In genomic region chr19:11422163-11423068, GRCh38 we compare ENCODE assay signal across 8 cellular contexts. TPM values are rescaled to one million over a fixed set of nuclear protein-coding genes. Genes with fewer than 3 reads are reported as not detected.
DNase-seq lines count a peak whose midpoint lies in the region; ATAC-seq and TF ChIP-seq lines count a peak whose summit lies in the region.

No MANE protein-coding gene starts in this region.

- intact Hi-C loops in ovary (cut with DNase I), result no loop called here
- intact Hi-C loops in tibial artery (cut with DNase I; ENCODE audit: low total_unique reads), result no loop called here

- no peaks in the 10 kb centered on the region for H3K36me3 ChIP-seq in BLaER1
- H3K36me3 ChIP-seq in ovary, result no peaks in the 10 kb centered on the region
- no peaks in the 10 kb centered on the region for H3K36me3 ChIP-seq in tibial artery

- DNase-seq in NCI-H460 (ENCODE audit: extremely low read depth, low read depth) (peak; percentile 69), foreskin keratinocyte (peak; percentile 67 to 82), ovary (peak; percentile 48 to 73 (median 64)), tibial artery (peak; percentile 79 to 94), NCI-H526 treated with DMSO at 0.1 percent for 48 hours (lab: John Stamatoyannopoulos, UW) (no peak)
- peak; percentile 77 to 78 for DNase-seq in activated T-cell treated with anti-CD3 and anti-CD28 coated beads, Interleukin-2, amount 50 U/mL, for 72 hours

- H3K27me3 Mint-ChIP-seq in activated T-cell treated with anti-CD3 and anti-CD28 coated beads, Interleukin-2, amount 50 U/mL, for 72 hours (ENCODE audit: low read depth), result peaks cover 60% of the 10 kb centered on the region

- H3K27me3 ChIP-seq in BLaER1 (peaks cover 67% of the 10 kb centered on the region), foreskin keratinocyte (peaks cover 64% of the 10 kb centered on the region), ovary (peaks cover 2% of the 10 kb centered on the region), tibial artery (peaks cover 0 to 5% of the 10 kb centered on the region in 2 donors)

- no peak for TF ChIP-seq EP300 in ovary (IDR thresholded peaks at IDR 0.05)

- H4K20me1 ChIP-seq in BLaER1, result peaks cover 56% of the 10 kb centered on the region

- no peaks in the 10 kb centered on the region; the same call in 1 of the 2 replicates for H3K9me3 ChIP-seq in BLaER1
- H3K9me3 ChIP-seq in ovary, result no peaks in the 10 kb centered on the region
- no peaks in the 10 kb centered on the region for H3K9me3 ChIP-seq in tibial artery

- peak overlapping the region; percentile 98 for H3K4me2 ChIP-seq in BLaER1

- H3K4me3 ChIP-seq in BLaER1, result peak overlapping the region; percentile 59
- H3K4me3 ChIP-seq in ovary, result no peak overlapping the region
- peak overlapping the region; percentile 47 for H3K4me3 ChIP-seq in tibial artery

- ATAC-seq in GM21381 (IDR thresholded peaks at IDR 0.05; ENCODE audit: unreplicated experiment) (peak; percentile 47), foreskin keratinocyte (peak; percentile 77)
- peak; percentile 79 to 82 for ATAC-seq in activated T-cell treated with anti-CD3 and anti-CD28 coated beads, Interleukin-2, amount 50 U/mL, for 72 hours (replicated peaks in 1 of 2)

- H3K36me3 Mint-ChIP-seq in activated T-cell treated with anti-CD3 and anti-CD28 coated beads, Interleukin-2, amount 50 U/mL, for 72 hours (ENCODE audit: insufficient read depth in 2 of 2), result no peaks in the 10 kb centered on the region

- H3K4me3 Mint-ChIP-seq in activated T-cell treated with anti-CD3 and anti-CD28 coated beads, Interleukin-2, amount 50 U/mL, for 72 hours, result peak overlapping the region; percentile 72 to 84

- WGBS in ovary, 3 donors, result 6 to 8% (median 6%) methylated on average over 52 to 56 of the region's 56 CpGs

- no peak overlapping the region for H3K27ac Mint-ChIP-seq in activated T-cell treated with anti-CD3 and anti-CD28 coated beads, Interleukin-2, amount 50 U/mL, for 72 hours

- no peak overlapping the region for H3K9ac ChIP-seq in BLaER1

- H3K4me1 ChIP-seq in BLaER1 (peaks cover 52% of the 10 kb centered on the region), foreskin keratinocyte (peaks cover 4% of the 10 kb centered on the region), ovary (ENCODE audit: insufficient read depth) (peaks cover 16% of the 10 kb centered on the region), tibial artery (peaks cover 0 to 51% (median 37%) of the 10 kb centered on the region in 4 donors)

- TF ChIP-seq CTCF in foreskin keratinocyte (conservative IDR thresholded peaks at IDR 0.05), result no peak
- no peak for TF ChIP-seq CTCF in ovary (IDR thresholded peaks at IDR 0.05)
- TF ChIP-seq CTCF in tibial artery (IDR thresholded peaks at IDR 0.05), result no peak

- no peaks in the 10 kb centered on the region for H3K9me3 Mint-ChIP-seq in activated T-cell treated with anti-CD3 and anti-CD28 coated beads, Interleukin-2, amount 50 U/mL, for 72 hours

- H3K4me1 Mint-ChIP-seq in activated T-cell treated with anti-CD3 and anti-CD28 coated beads, Interleukin-2, amount 50 U/mL, for 72 hours (ENCODE audit: low read depth), result peaks cover 43% of the 10 kb centered on the region

- no peak for TF ChIP-seq POLR2A in ovary (IDR thresholded peaks at IDR 0.05)

- H3K27ac ChIP-seq in BLaER1 (no peak overlapping the region), foreskin keratinocyte (no peak overlapping the region), ovary (no peak overlapping the region), tibial artery (peak overlapping the region; percentile 67 to 79)

RNA-seq across cellular contexts. Expression of gene RGL3, which starts 3.3 kb away (rescaled TPM):
- 7.3 and 8.6 TPM in 2 replicates for total RNA-seq in NCI-H460 (2014; rRNA removed; shearing (Covaris generic))
- 26.9 and 41.9 TPM in 2 replicates for polyA plus RNA-seq in NCI-H460 (2014; cell fraction: nucleus; rRNA removed)
- total RNA-seq in activated T-cell treated with anti-CD3 and anti-CD28 coated beads, Interleukin-2, amount 50 U/mL, for 72 hours, result not detected
- total RNA-seq in foreskin keratinocyte (not detected in 2 replicates), ovary (10 to 100 TPM in 1 of 7 donors, 1 to 10 TPM in 6; 2.2 to 28.0 (median 5.6) TPM)
- polyA plus RNA-seq in foreskin keratinocyte (0.09 TPM in 1 of 2 replicates, not detected in the other), ovary (10 to 100 TPM in 1 of 2 donors, 1 to 10 TPM in 1; 2.5 to 10.5 TPM)

RNA-seq across cellular contexts. Expression of gene ODAD3, which starts 12.5 kb away (rescaled TPM):
- 0.20 and 0.47 TPM in 2 replicates for total RNA-seq in NCI-H460 (2014; rRNA removed; shearing (Covaris generic))
- polyA plus RNA-seq in NCI-H460 (2014; cell fraction: nucleus; rRNA removed), result 0.08 TPM in 1 of 2 replicates, not detected in the other
- total RNA-seq in activated T-cell treated with anti-CD3 and anti-CD28 coated beads, Interleukin-2, amount 50 U/mL, for 72 hours, result under 1 TPM; 0.16 to 0.50 TPM
- 0.11 and 0.51 TPM in 2 replicates for total RNA-seq in foreskin keratinocyte
- 0.31 and 0.42 TPM in 2 replicates for polyA plus RNA-seq in foreskin keratinocyte
- 1 to 10 TPM in 2 of 7 donors, under 1 TPM in 5; 0.18 to 5.4 (median 0.56) TPM for total RNA-seq in ovary
- 1 to 10 TPM in 1 of 2 donors, under 1 TPM in 1; 0.42 to 1.1 TPM for polyA plus RNA-seq in ovary

RNA-seq across cellular contexts. Expression of gene PRKCSH, which starts 13.0 kb away (rescaled TPM):
- 122 and 131 TPM in 2 replicates for total RNA-seq in NCI-H460 (2014; rRNA removed; shearing (Covaris generic))
- polyA plus RNA-seq in NCI-H460 (2014; cell fraction: nucleus; rRNA removed), result 85.9 and 105 TPM in 2 replicates
- 100 to 1,000 TPM; 253 to 266 TPM for total RNA-seq in activated T-cell treated with anti-CD3 and anti-CD28 coated beads, Interleukin-2, amount 50 U/mL, for 72 hours
- 119 and 131 TPM in 2 replicates for total RNA-seq in foreskin keratinocyte
- polyA plus RNA-seq in foreskin keratinocyte, result 214 and 218 TPM in 2 replicates
- 100 to 1,000 TPM in 6 of 7 donors, 10 to 100 TPM in 1; 76.5 to 338 (median 291) TPM for total RNA-seq in ovary
- 100 to 1,000 TPM; 224 to 239 TPM for polyA plus RNA-seq in ovary

RNA-seq across cellular contexts. Expression of gene EPOR, which starts 38.3 kb away (rescaled TPM):
- total RNA-seq in NCI-H460 (2014; rRNA removed; shearing (Covaris generic)), result 6.3 and 7.9 TPM in 2 replicates
- polyA plus RNA-seq in NCI-H460 (2014; cell fraction: nucleus; rRNA removed), result 8.1 and 13.3 TPM in 2 replicates
- total RNA-seq in activated T-cell treated with anti-CD3 and anti-CD28 coated beads, Interleukin-2, amount 50 U/mL, for 72 hours, result 10 to 100 TPM in 1 of 2 donors, 1 to 10 TPM in 1; 9.6 to 11.1 TPM
- total RNA-seq in foreskin keratinocyte (3.2 and 3.8 TPM in 2 replicates), ovary (10 to 100 TPM in 1 of 7 donors, 1 to 10 TPM in 6; 2.5 to 19.9 (median 4.8) TPM)
- polyA plus RNA-seq in foreskin keratinocyte (3.3 and 3.4 TPM in 2 replicates), ovary (1 to 10 TPM; 3.7 to 5.0 TPM)

RNA-seq across cellular contexts. Expression of gene SWSAP1, which starts 48.0 kb away (rescaled TPM):
- total RNA-seq in NCI-H460 (2014; rRNA removed; shearing (Covaris generic)), result 0.66 and 1.4 TPM in 2 replicates
- polyA plus RNA-seq in NCI-H460 (2014; cell fraction: nucleus; rRNA removed), result 1.2 and 2.5 TPM in 2 replicates
- total RNA-seq in activated T-cell treated with anti-CD3 and anti-CD28 coated beads, Interleukin-2, amount 50 U/mL, for 72 hours, result 1 to 10 TPM; 1.9 to 2.6 TPM
- 2.6 and 3.0 TPM in 2 replicates for total RNA-seq in foreskin keratinocyte
- polyA plus RNA-seq in foreskin keratinocyte, result 3.4 and 4.2 TPM in 2 replicates
- 1 to 10 TPM in 6 of 7 donors, under 1 TPM in 1; 0.60 to 3.3 (median 2.5) TPM for total RNA-seq in ovary
- 1 to 10 TPM; 1.4 to 2.4 TPM for polyA plus RNA-seq in ovary

Comparison
In these comparisons a context has a peak if more than half of its experiments do, and no peak if none do; other contexts are left out.
1. H3K27ac ChIP-seq: peak in tibial artery (2 of 2); none in BLaER1 (single experiment), foreskin keratinocyte (single experiment) and ovary (0 of 2).
2. Peak in every context shown above with its lines, with median percentiles within 50 percentile points of each other: ATAC-seq.